In genomic region chr4:143202824-143203223, GRCh38 we compare ENCODE assay signal across 13 cellular contexts. TPM values are rescaled to one million over a fixed set of nuclear protein-coding genes. Genes with fewer than 3 reads are reported as not detected.
DNase-seq lines count a peak whose midpoint lies in the region; ATAC-seq and TF ChIP-seq lines count a peak whose summit lies in the region.
"Had no signal": no experiment of that assay in that cellular context is flagged by ENCODE, and none has a peak within 500 bp of the region (broad histone marks: within the 10 kb centered on the region; RNA-seq: fewer than 3 reads in every experiment).

No MANE protein-coding gene starts in this region.

- H3K36me3 Mint-ChIP-seq in neural crest cell (ENCODE audit: low read depth), result peaks cover 10% of the 10 kb centered on the region

- no peak for ATAC-seq in GM19395 (IDR thresholded peaks at IDR 0.05; ENCODE audit: unreplicated experiment)

- no peak overlapping the region for H3K4me3 ChIP-seq in coronary artery

- no peaks in the 10 kb centered on the region for H3K9me3 Mint-ChIP-seq in neural crest cell
- H3K9me3 Mint-ChIP-seq: activated T-cell treated with anti-CD3 and anti-CD28 coated beads, Interleukin-2, amount 50 U/mL, for 24 hours; dendritic cell treated with granulocyte-macrophage colony-stimulating factor and Interleukin-4, amounts not matched to agents 40 ng/mL and 50 ng/mL, for 4 days had no signal

- no peaks in the 10 kb centered on the region for H3K4me1 Mint-ChIP-seq in neural crest cell

- H3K27ac Mint-ChIP-seq in neural crest cell (ENCODE audit: unreplicated experiment), result no peak overlapping the region
- H3K27ac Mint-ChIP-seq: activated T-cell treated with anti-CD3 and anti-CD28 coated beads, Interleukin-2, amount 50 U/mL, for 24 hours; dendritic cell treated with granulocyte-macrophage colony-stimulating factor and Interleukin-4, amounts not matched to agents 40 ng/mL and 50 ng/mL, for 4 days had no signal

- no peaks in the 10 kb centered on the region for H3K27me3 Mint-ChIP-seq in neural crest cell (ENCODE audit: low read depth)
- H3K27me3 Mint-ChIP-seq: activated T-cell treated with anti-CD3 and anti-CD28 coated beads, Interleukin-2, amount 50 U/mL, for 24 hours; dendritic cell treated with granulocyte-macrophage colony-stimulating factor and Interleukin-4, amounts not matched to agents 40 ng/mL and 50 ng/mL, for 4 days had no signal

- no peak overlapping the region for H3K4me3 Mint-ChIP-seq in neural crest cell
- H3K4me3 Mint-ChIP-seq: activated T-cell treated with anti-CD3 and anti-CD28 coated beads, Interleukin-2, amount 50 U/mL, for 24 hours; dendritic cell treated with granulocyte-macrophage colony-stimulating factor and Interleukin-4, amounts not matched to agents 40 ng/mL and 50 ng/mL, for 4 days had no signal

- TF ChIP-seq CTCF in coronary artery (IDR thresholded peaks at IDR 0.05) (peak; percentile 22), neural crest cell (conservative IDR thresholded peaks at IDR 0.05) (peak; percentile 61)

- DNase-seq in EH (ENCODE audit: low read depth) (peak; percentile 32), NCI-H69 (lab: John Stamatoyannopoulos, UW) (peak; percentile 2), coronary artery (ENCODE audit: low spot score) (no peak), neural crest cell (ENCODE audit: low read depth, low spot score) (no peak), NCI-H2107 treated with DMSO at 0.1 percent for 48 hours (lab: John Stamatoyannopoulos, UW; ENCODE audit: unreplicated experiment) (no peak), SIG-M5 treated with dmso at 0.1 percent for 504 hours (lab: John Stamatoyannopoulos, UW; ENCODE audit: unreplicated experiment) (no peak), cortex of kidney (lab: John Stamatoyannopoulos, UW) (no peak)
- DNase-seq: activated T-cell treated with anti-CD3 and anti-CD28 coated beads, Interleukin-2, amount 50 U/mL, for 24 hours; NCI-H446 treated with DMSO at 0.1 percent for 48 hours; T-helper 9 cell had no signal

- no peak overlapping the region for H3K27ac ChIP-seq in coronary artery
- H3K27ac ChIP-seq: parathyroid adenoma had no signal

RNA-seq across cellular contexts. Expression of gene USP38, which starts 18.1 kb away (rescaled TPM):
- 14.9 and 15.2 TPM in 2 replicates for total RNA-seq in neural crest cell

Comparison
In these comparisons a context has a peak if more than half of its experiments do, and no peak if none do; other contexts are left out.
1. DNase-seq: peak in EH (single experiment) and NCI-H69 (single experiment); none in coronary artery (single experiment), neural crest cell (single experiment), NCI-H2107 treated with DMSO at 0.1 percent for 48 hours (single experiment), SIG-M5 treated with dmso at 0.1 percent for 504 hours (single experiment) and cortex of kidney (single experiment).